ENCODE assay signal across 8 cellular contexts in genomic region chr19:49487277-49488045, GRCh38. TPM values are rescaled to one million over a fixed set of nuclear protein-coding genes. Genes with fewer than 3 reads are reported as not detected.
DNase-seq lines count a peak whose midpoint lies in the region; ATAC-seq and TF ChIP-seq lines count a peak whose summit lies in the region.

TSS of gene RPL13A (plus strand) at chr19:49487608. CDS start at chr19:49487630, 22 bp downstream.

- ATAC-seq in HG02885 (IDR thresholded peaks at IDR 0.05; ENCODE audit: poor library complexity, unreplicated experiment) (peak; percentile 93), T-helper 17 cell (peak; percentile 89)

- H3K27ac Mint-ChIP-seq in T-helper 17 cell (peak within 1 kb of the TSS; percentile 98), progenitor cell of endocrine pancreas (peak within 1 kb of the TSS; percentile 96)

- H3K9me3 Mint-ChIP-seq in progenitor cell of endocrine pancreas (ENCODE audit: low read depth): no peaks in the 10 kb centered on the region

- H3K36me3 ChIP-seq in left ventricle myocardium inferior: peaks cover 45% of the 10 kb centered on the region

- peak within 1 kb of the TSS; percentile 93 for H3K27ac ChIP-seq in left ventricle myocardium inferior (replicated peaks)

- H3K4me1 ChIP-seq in left ventricle myocardium inferior: peaks cover 39% of the 10 kb centered on the region

- no peaks in the 10 kb centered on the region for H3K27me3 ChIP-seq in left ventricle myocardium inferior (ENCODE audit: low read depth)

- H3K4me3 ChIP-seq in left ventricle myocardium inferior: peak within 1 kb of the TSS; percentile 98

- H3K27me3 Mint-ChIP-seq in T-helper 17 cell (no peaks in the 10 kb centered on the region), progenitor cell of endocrine pancreas (no peaks in the 10 kb centered on the region)

- H3K9me3 ChIP-seq in T-helper 17 cell (ENCODE audit: control insufficient read depth, low read length, poor library complexity, severe bottlenecking) (no peaks in the 10 kb centered on the region), left ventricle myocardium inferior (replicated peaks) (no peaks in the 10 kb centered on the region)

- H3K36me3 Mint-ChIP-seq in T-helper 17 cell (ENCODE audit: low read depth) (peaks cover 4% of the 10 kb centered on the region), progenitor cell of endocrine pancreas (ENCODE audit: insufficient read depth) (peaks cover 21% of the 10 kb centered on the region)

- peak; percentile 98 for DNase-seq in NCI-H1694 treated with DMSO at 0.1 percent for 48 hours (lab: John Stamatoyannopoulos, UW)
- peak; percentile 98 for DNase-seq in T-helper 17 cell
- peak; percentile 59 to 100 (median 98) for DNase-seq in amygdala (lab: John Stamatoyannopoulos, UW)
- peak; percentile 99 for DNase-seq in left ventricle myocardium inferior
- DNase-seq in progenitor cell of endocrine pancreas (ENCODE audit: low spot score, unreplicated experiment): peak; percentile 100
- DNase-seq in ureter (ENCODE audit: low spot score): peak; percentile 100

- TF ChIP-seq CTCF in left ventricle myocardium inferior (IDR thresholded peaks at IDR 0.05; ENCODE audit: borderline replicate concordance) (no peak), progenitor cell of endocrine pancreas (IDR thresholded peaks at IDR 0.05; ENCODE audit: unreplicated experiment) (no peak)

- intact Hi-C loops in left ventricle myocardium inferior (cut with micrococcal nuclease): no loop called here

- H3K4me1 Mint-ChIP-seq in T-helper 17 cell (peaks cover 44% of the 10 kb centered on the region), progenitor cell of endocrine pancreas (ENCODE audit: low read depth) (peaks cover 14% of the 10 kb centered on the region)

- H3K4me3 Mint-ChIP-seq in T-helper 17 cell (peak within 1 kb of the TSS; percentile 97), progenitor cell of endocrine pancreas (ENCODE audit: low read depth) (peak within 1 kb of the TSS; percentile 97)

- TF ChIP-seq POLR2A in GM15510 (IDR thresholded peaks at IDR 0.05; ENCODE audit: borderline replicate concordance, extremely low read depth, insufficient read length): peak; percentile 99

RNA-seq across cellular contexts. Expression of gene RPL13A, which starts in this region (rescaled TPM):
- total RNA-seq in T-helper 17 cell (1,000 to 10,000 TPM; 5,253 to 5,291 TPM), left ventricle myocardium inferior (1,308 TPM), progenitor cell of endocrine pancreas (2,665 and 2,783 TPM in 2 replicates), ureter (3,508 TPM)

Comparison
In these comparisons a context has a peak if more than half of its experiments do, and no peak if none do; other contexts are left out.
1. Peak in every context shown above with its lines: DNase-seq, ATAC-seq, H3K4me3 ChIP-seq and H3K27ac ChIP-seq.